Comparison of ENCODE assay signal across 28 cellular contexts in the genomic region with DNA sequence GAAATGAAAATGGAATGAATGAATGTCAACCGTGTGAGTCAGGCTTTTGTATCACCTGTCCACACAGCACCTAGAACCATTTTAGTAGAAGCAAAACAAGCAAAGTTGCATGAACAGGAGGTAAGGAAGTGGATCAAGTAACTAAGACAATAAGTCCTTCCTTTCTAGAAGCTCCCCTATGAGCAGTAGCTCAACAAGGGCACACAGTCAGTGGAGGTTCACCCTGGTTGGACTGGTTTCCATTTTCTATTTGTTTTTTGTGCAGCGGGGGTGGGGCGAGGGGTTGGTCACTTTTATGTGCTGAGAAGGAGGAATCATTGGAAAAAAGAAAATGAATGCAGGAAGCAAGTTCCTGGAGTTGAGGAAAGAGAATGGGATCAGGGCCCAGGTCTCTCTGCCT. TPM values are rescaled to one million over a fixed set of nuclear protein-coding genes. Genes with fewer than 3 reads are reported as not detected.
A peak's percentile ranks its signal among the peaks of the same experiment; 100 is the strongest.
DNase-seq lines count a peak whose midpoint lies in the region; TF ChIP-seq lines count a peak whose summit lies in the region.
"Had no signal": no experiment of that assay in that cellular context is flagged by ENCODE, and none has a peak within 500 bp of the region (broad histone marks: within the 10 kb centered on the region; RNA-seq: fewer than 3 reads in every experiment).

No MANE protein-coding gene starts in this region.

- in situ Hi-C loops in astrocyte of the spinal cord (cut with HindIII; ENCODE audit: low sequenced_read_pairs): no loop called here

- H3K9me3 Mint-ChIP-seq in MCF 10A (ENCODE audit: unreplicated experiment): no peaks in the 10 kb centered on the region
- no peaks in the 10 kb centered on the region for H3K9me3 Mint-ChIP-seq in activated CD4-positive, alpha-beta memory T cell treated with anti-CD3 and anti-CD28 coated beads for 36 hours
- H3K9me3 Mint-ChIP-seq: activated CD4-positive, alpha-beta T cell treated with anti-CD3 and anti-CD28 coated beads, Interleukin-2, amount 10 ng/mL, durations not matched to agents 7 days and 5 days; CD8-positive, alpha-beta T cell; stimulated activated naive CD8-positive, alpha-beta T cell treated with anti-CD3 and anti-CD28 coated beads, Interleukin-15, Interleukin-2, amounts not matched to agents 100 ng/mL and 50 ng/mL, for 24 hours had no signal

- peaks cover 19% of the 10 kb centered on the region for H3K4me1 Mint-ChIP-seq in MCF 10A (ENCODE audit: insufficient read depth, unreplicated experiment)
- peaks cover 15% of the 10 kb centered on the region for H3K4me1 Mint-ChIP-seq in activated CD4-positive, alpha-beta memory T cell treated with anti-CD3 and anti-CD28 coated beads for 36 hours (ENCODE audit: low read depth)

- H3K4me1 ChIP-seq in breast epithelium (no peaks in the 10 kb centered on the region), esophagus squamous epithelium (peaks cover 12 to 46% (median 13%) of the 10 kb centered on the region in 3 donors), stomach (peaks cover 9 to 35% (median 21%) of the 10 kb centered on the region in 4 donors), vagina (peaks cover 28% of the 10 kb centered on the region)

- H3K27me3 ChIP-seq in breast epithelium (no peaks in the 10 kb centered on the region), esophagus squamous epithelium (no peaks in the 10 kb centered on the region), stomach (peaks cover 0 to 6% (median 0%) of the 10 kb centered on the region in 3 donors), vagina (no peaks in the 10 kb centered on the region)
- H3K27me3 ChIP-seq: adrenal gland, gastrocnemius medialis, MG63, tibial artery had no signal

- TF ChIP-seq POLR2A in breast epithelium (IDR thresholded peaks at IDR 0.05): no peak
- no peak for TF ChIP-seq POLR2A in esophagus squamous epithelium (IDR thresholded peaks at IDR 0.05)
- TF ChIP-seq POLR2A in stomach (IDR thresholded peaks at IDR 0.05): no peak
- TF ChIP-seq POLR2A in vagina (IDR thresholded peaks at IDR 0.05): no peak

- H3K27me3 Mint-ChIP-seq in MCF 10A (ENCODE audit: insufficient read depth, unreplicated experiment): no peaks in the 10 kb centered on the region
- peaks cover 3% of the 10 kb centered on the region for H3K27me3 Mint-ChIP-seq in activated CD4-positive, alpha-beta memory T cell treated with anti-CD3 and anti-CD28 coated beads for 36 hours

- CTCF ChIA-PET in MCF 10A (lab: Yijun Ruan, JAX): no interaction called here
- CTCF ChIA-PET in activated CD4-positive, alpha-beta memory T cell treated with anti-CD3 and anti-CD28 coated beads for 36 hours (lab: Charles Lee): no interaction called here

- TF ChIP-seq EP300 in stomach (IDR thresholded peaks at IDR 0.05): no peak

- no peak for DNase-seq in breast epithelium (ENCODE audit: low spot score in 2 of 2)
- DNase-seq in MCF 10A (ENCODE audit: unreplicated experiment): no peak
- peak; percentile 8 for DNase-seq in astrocyte of the spinal cord (ENCODE audit: low read depth, low spot score)
- DNase-seq in esophagus squamous epithelium (lab: John Stamatoyannopoulos, UW): no peak
- DNase-seq in stomach: no peak
- no peak for DNase-seq in vagina (ENCODE audit: extremely low spot score in 2 of 2)
- DNase-seq in NCI-H524 (lab: John Stamatoyannopoulos, UW): no peak
- no peak for DNase-seq in activated CD4-positive, alpha-beta memory T cell treated with anti-CD3 and anti-CD28 coated beads for 36 hours
- DNase-seq: activated CD4-positive, alpha-beta T cell treated with anti-CD3 and anti-CD28 coated beads, Interleukin-2, amount 10 ng/mL, durations not matched to agents 7 days and 5 days; activated naive CD4-positive, alpha-beta T cell; activated T-cell treated with anti-CD3 and anti-CD28 coated beads, Interleukin-2, amount 50 U/mL, for 48 hours; adrenal gland; AML-193; CD8-positive, alpha-beta T cell; effector CD8-positive, alpha-beta T cell; gastrocnemius medialis; MG63; NCI-H1105 treated with DMSO at 0.1 percent for 48 hours; NCI-H2081; NCI-H774; nucleus accumbens; RPMI8226; T-helper 2 cell; tibial artery had no signal

- H3K9me3 ChIP-seq in breast epithelium: no peaks in the 10 kb centered on the region
- no peaks in the 10 kb centered on the region for H3K9me3 ChIP-seq in esophagus squamous epithelium
- no peaks in the 10 kb centered on the region for H3K9me3 ChIP-seq in stomach
- no peaks in the 10 kb centered on the region for H3K9me3 ChIP-seq in vagina
- H3K9me3 ChIP-seq: adrenal gland, gastrocnemius medialis, MG63, tibial artery had no signal

- H3K36me3 ChIP-seq in breast epithelium: no peaks in the 10 kb centered on the region
- H3K36me3 ChIP-seq in esophagus squamous epithelium: no peaks in the 10 kb centered on the region
- no peaks in the 10 kb centered on the region for H3K36me3 ChIP-seq in stomach
- H3K36me3 ChIP-seq in vagina: no peaks in the 10 kb centered on the region
- H3K36me3 ChIP-seq: adrenal gland, gastrocnemius medialis, MG63, tibial artery had no signal

- no peaks in the 10 kb centered on the region for H3K36me3 Mint-ChIP-seq in MCF 10A (ENCODE audit: insufficient read depth, unreplicated experiment)
- peaks cover 4% of the 10 kb centered on the region for H3K36me3 Mint-ChIP-seq in activated CD4-positive, alpha-beta memory T cell treated with anti-CD3 and anti-CD28 coated beads for 36 hours

- no peak overlapping the region for H3K27ac Mint-ChIP-seq in MCF 10A (ENCODE audit: low read depth, unreplicated experiment)
- no peak overlapping the region for H3K27ac Mint-ChIP-seq in activated CD4-positive, alpha-beta memory T cell treated with anti-CD3 and anti-CD28 coated beads for 36 hours
- H3K27ac Mint-ChIP-seq: activated CD4-positive, alpha-beta T cell treated with anti-CD3 and anti-CD28 coated beads, Interleukin-2, amount 10 ng/mL, durations not matched to agents 7 days and 5 days; brain; CD8-positive, alpha-beta T cell; stimulated activated naive CD8-positive, alpha-beta T cell treated with anti-CD3 and anti-CD28 coated beads, Interleukin-15, Interleukin-2, amounts not matched to agents 100 ng/mL and 50 ng/mL, for 24 hours had no signal

- no TSS peak for BruUV-seq in MCF 10A (replicated peaks; lab: Mats Ljungman, UMichigan)

- POLR2A ChIA-PET in MCF 10A (lab: Yijun Ruan, JAX): no interaction called here
- POLR2A ChIA-PET in activated CD4-positive, alpha-beta memory T cell treated with anti-CD3 and anti-CD28 coated beads for 36 hours (lab: Charles Lee): no interaction called here

- H3K4me3 ChIP-seq in breast epithelium (no peak overlapping the region), astrocyte of the spinal cord (ENCODE audit: low read depth, low read length) (no peak overlapping the region), esophagus squamous epithelium (no peak overlapping the region), stomach (no peak overlapping the region), vagina (no peak overlapping the region)
- H3K4me3 ChIP-seq: adrenal gland, gastrocnemius medialis, K562, MG63, SK-N-MC, tibial artery had no signal

- no peak for TF ChIP-seq CTCF in breast epithelium (IDR thresholded peaks at IDR 0.05)
- TF ChIP-seq CTCF in MCF 10A (IDR thresholded peaks at IDR 0.05; ENCODE audit: unreplicated experiment): no peak
- TF ChIP-seq CTCF in astrocyte of the spinal cord (IDR thresholded peaks at IDR 0.05; ENCODE audit: low read depth, low read length): no peak
- TF ChIP-seq CTCF in esophagus squamous epithelium (IDR thresholded peaks at IDR 0.05): no peak
- TF ChIP-seq CTCF in stomach (IDR thresholded peaks at IDR 0.05): no peak
- no peak for TF ChIP-seq CTCF in vagina (IDR thresholded peaks at IDR 0.05)

- no peak overlapping the region for H3K4me3 Mint-ChIP-seq in MCF 10A (ENCODE audit: unreplicated experiment)
- H3K4me3 Mint-ChIP-seq in activated CD4-positive, alpha-beta memory T cell treated with anti-CD3 and anti-CD28 coated beads for 36 hours: no peak overlapping the region
- H3K4me3 Mint-ChIP-seq: activated CD4-positive, alpha-beta T cell treated with anti-CD3 and anti-CD28 coated beads, Interleukin-2, amount 10 ng/mL, durations not matched to agents 7 days and 5 days; CD8-positive, alpha-beta T cell; stimulated activated naive CD8-positive, alpha-beta T cell treated with anti-CD3 and anti-CD28 coated beads, Interleukin-15, Interleukin-2, amounts not matched to agents 100 ng/mL and 50 ng/mL, for 24 hours had no signal

- intact Hi-C loops in breast epithelium (cut with DNase I; ENCODE audit: low total_unique reads): no loop called here
- intact Hi-C loops in MCF 10A (cut with micrococcal nuclease): no loop called here
- intact Hi-C loops in esophagus squamous epithelium (cut with DNase I): no loop called here
- intact Hi-C loops in stomach (cut with DNase I; ENCODE audit: low total_unique reads): no loop called here
- intact Hi-C loops in vagina (cut with DNase I): no loop called here
- intact Hi-C loops in activated CD4-positive, alpha-beta memory T cell treated with anti-CD3 and anti-CD28 coated beads for 36 hours (cut with micrococcal nuclease): no loop called here

- H3K27ac ChIP-seq in breast epithelium (peak overlapping the region; percentile 52 to 77), esophagus squamous epithelium (peak overlapping the region; percentile 37 to 84 (median 76)), stomach (peak overlapping the region in 3 of 5 donors; percentile 2 to 72 (median 31)), vagina (no peak overlapping the region)
- H3K27ac ChIP-seq: adrenal gland, gastrocnemius medialis, SK-N-MC, tibial artery had no signal

- 61 to 68% methylated on average over 3 of the region's 3 CpGs for WGBS in esophagus squamous epithelium, 2 donors
- WGBS in stomach, 5 donors: 25 to 61% (median 54%) methylated on average over 3 of the region's 3 CpGs

RNA-seq across cellular contexts. Expression of a gene that starts 4.0 kb away (rescaled TPM):
- total RNA-seq in breast epithelium (10 to 100 TPM; 20.2 to 34.7 (median 29.7) TPM), MCF 10A (2022) (101 and 138 TPM in 2 replicates), esophagus squamous epithelium (10 to 100 TPM; 18.2 to 32.4 (median 23.3) TPM), stomach (10 to 100 TPM in 3 of 5 donors, 1 to 10 TPM in 2; 8.5 to 60.5 (median 29.2) TPM), vagina (14.2 TPM)
- polyA plus RNA-seq in stomach: 10 to 100 TPM; 33.8 to 47.2 (median 36.5) TPM
- total RNA-seq in activated CD4-positive, alpha-beta memory T cell treated with anti-CD3 and anti-CD28 coated beads for 36 hours: 10 to 100 TPM; 70.1 to 74.7 TPM
